21 cellular contexts compared by ENCODE assay signal in genomic region chr3:40099875-40100274, GRCh38.
DNase-seq lines count a peak whose midpoint lies in the region; ATAC-seq, FAIRE-seq and TF ChIP-seq lines count a peak whose summit lies in the region.
"Had no signal": no experiment of that assay in that cellular context is flagged by ENCODE, and none has a peak within 500 bp of the region (broad histone marks: within the 10 kb centered on the region; RNA-seq: fewer than 3 reads in every experiment).

No MANE protein-coding gene starts in this region.

- DNase-seq in HepG2 (ENCODE audit: low spot score) = no peak
- peak; percentile 34 for DNase-seq in esophagus muscularis mucosa (ENCODE audit: extremely low spot score)
- peak; percentile 13 for DNase-seq in occipital lobe (lab: John Stamatoyannopoulos, UW)
- DNase-seq in GM13976 (ENCODE audit: low spot score) = no peak
- no peak for DNase-seq in DMS53 (lab: John Stamatoyannopoulos, UW)
- DNase-seq: AML-193; CD4-positive, alpha-beta memory T cell; DMS153; DMS79 treated with DMSO at 0.1 percent for 48 hours; HCEC 1CT; KBM-7 had no signal

- H3K4me3 ChIP-seq in liver (ENCODE audit: low read depth in 1 of 3, low read length in 3 of 3) (no peak overlapping the region), HepG2 (replicated peaks in 1 of 3; ENCODE audit: insufficient read depth in 1 of 3, low read depth in 2 of 3, low read length in 3 of 3) (no peak overlapping the region), esophagus muscularis mucosa (no peak overlapping the region)
- H3K4me3 ChIP-seq: A549, BLaER1, GM12878, GM23338 had no signal

- intact Hi-C loops in HepG2 (cut with micrococcal nuclease; ENCODE audit: unreplicated experiment) (no loop called here), esophagus muscularis mucosa (cut with DNase I) (no loop called here)

- H3K9me3 ChIP-seq in liver (ENCODE audit: control insufficient read depth in 4 of 4, low read length in 3 of 4) = no peaks in the 10 kb centered on the region
- no peaks in the 10 kb centered on the region for H3K9me3 ChIP-seq in HepG2 (ENCODE audit: low read length)
- peaks cover 0 to 21% (median 13%) of the 10 kb centered on the region in 4 donors for H3K9me3 ChIP-seq in esophagus muscularis mucosa
- H3K9me3 ChIP-seq: A549, BLaER1 had no signal

- TF ChIP-seq EP300 in HepG2 (IDR thresholded peaks at IDR 0.05; ENCODE audit: low read depth in 2 of 2, low read length in 2 of 2) (no peak), HepG2 (CRISPR knock-in tag; IDR thresholded peaks at IDR 0.05; ENCODE audit: borderline replicate concordance) (no peak), esophagus muscularis mucosa (IDR thresholded peaks at IDR 0.05) (no peak)

- POLR2A ChIA-PET in HepG2 (lab: Yijun Ruan, JAX) = no interaction called here

- CTCF ChIA-PET in HepG2 (lab: Yijun Ruan, JAX; ENCODE audit: low intra/inter-chr PET ratio, low total read pairs) = no interaction called here

- H2AFZ ChIP-seq in HepG2 (ENCODE audit: low read length) = no peak overlapping the region
- H2AFZ ChIP-seq: GM23338 had no signal

- FAIRE-seq in HepG2 (lab: Jason Lieb, UNC) = no peak
- FAIRE-seq: A549, GM12878, GM19239, H54, HTR-8/SVneo had no signal

- TF ChIP-seq RAD21 in liver (IDR thresholded peaks at IDR 0.05) (no peak), HepG2 (CRISPR knock-in tag; IDR thresholded peaks at IDR 0.05) (no peak)

- H3K9ac ChIP-seq in liver (ENCODE audit: low read depth in 1 of 2, low read length in 2 of 2) = no peak overlapping the region
- no peak overlapping the region for H3K9ac ChIP-seq in HepG2 (ENCODE audit: insufficient read depth, low read depth, low read length)
- H3K9ac ChIP-seq: BLaER1 had no signal

- 46% methylated on average over 7 of the region's 7 CpGs for WGBS in liver
- whole genome bisulfite sequencing in HepG2 (ENCODE audit: low lambda C conversion rate) = 59% methylated on average over 7 of the region's 7 CpGs
- WGBS in esophagus muscularis mucosa = 83% methylated on average over 7 of the region's 7 CpGs

- no peak overlapping the region for H3K4me2 ChIP-seq in HepG2 (ENCODE audit: low read depth, low read length)
- H3K4me2 ChIP-seq: A549, BLaER1, GM23338 had no signal

- H3K4me1 ChIP-seq in liver (ENCODE audit: control insufficient read depth in 4 of 4, insufficient read depth in 4 of 4, low read length in 3 of 4) (peaks cover 3 to 22% (median 5%) of the 10 kb centered on the region in 4 donors), HepG2 (ENCODE audit: insufficient read depth, low read length) (no peaks in the 10 kb centered on the region), esophagus muscularis mucosa (no peaks in the 10 kb centered on the region)
- H3K4me1 ChIP-seq: A549, BLaER1 had no signal

- in situ Hi-C loops in HepG2 (cut with HindIII; ENCODE audit: extremely low pct_ligation_motif_present, low pct_unique_long_range_greater_than_20kb) (no loop called here), GM13976 (cut with MboI; ENCODE audit: low sequenced_read_pairs, unreplicated experiment) (no loop called here)

- no TSS peak for BruUV-seq in HepG2 (replicated peaks; lab: Mats Ljungman, UMichigan)

- H3K27me3 ChIP-seq in liver (ENCODE audit: control insufficient read depth in 4 of 4, insufficient read depth in 4 of 4, low read length in 3 of 4) (no peaks in the 10 kb centered on the region), HepG2 (ENCODE audit: control insufficient read depth in 1 of 2, insufficient read depth in 2 of 2, low read length in 2 of 2) (no peaks in the 10 kb centered on the region; a peak in 1 of 5 replicates), esophagus muscularis mucosa (no peaks in the 10 kb centered on the region)
- H3K27me3 ChIP-seq: BLaER1 had no signal

- no peaks in the 10 kb centered on the region for H3K79me2 ChIP-seq in HepG2 (ENCODE audit: insufficient read depth, low read length)

- ATAC-seq in HepG2 (no peak), GM21723 (IDR thresholded peaks at IDR 0.05; ENCODE audit: unreplicated experiment) (no peak)
- ATAC-seq: A549, GM12878, GM23338 had no signal

- TF ChIP-seq CTCF in liver (IDR thresholded peaks at IDR 0.05; ENCODE audit: low read depth, low read length, missing input control) = no peak
- no peak for TF ChIP-seq CTCF in HepG2 (CRISPR knock-in tag; IDR thresholded peaks at IDR 0.05)
- TF ChIP-seq CTCF in esophagus muscularis mucosa (IDR thresholded peaks at IDR 0.05) = no peak
- no peak for TF ChIP-seq CTCF in GM13976 (IDR thresholded peaks at IDR 0.05; ENCODE audit: borderline replicate concordance, control extremely low read depth, extremely low read depth, insufficient read depth, missing control alignments)

- no peak for TF ChIP-seq POLR2A in HepG2 (IDR thresholded peaks at IDR 0.05; ENCODE audit: insufficient read depth in 1 of 2, low read depth in 2 of 2, low read length in 2 of 2)
- TF ChIP-seq POLR2A in esophagus muscularis mucosa (IDR thresholded peaks at IDR 0.05; ENCODE audit: low read depth) = no peak

- no peaks in the 10 kb centered on the region for H4K20me1 ChIP-seq in HepG2 (ENCODE audit: insufficient read depth, low read length)
- H4K20me1 ChIP-seq: BLaER1 had no signal

- H3K36me3 ChIP-seq in liver (ENCODE audit: control insufficient read depth in 4 of 4, insufficient read depth in 3 of 4, low read depth in 1 of 4, low read length in 3 of 4) = peaks cover 0 to 2% (median 0%) of the 10 kb centered on the region in 4 donors
- no peaks in the 10 kb centered on the region for H3K36me3 ChIP-seq in HepG2 (replicated peaks in 1 of 2; ENCODE audit: control insufficient read depth in 1 of 2, insufficient read depth in 2 of 2, low read length in 2 of 2)
- no peaks in the 10 kb centered on the region for H3K36me3 ChIP-seq in esophagus muscularis mucosa
- H3K36me3 ChIP-seq: BLaER1 had no signal

- H3K27ac ChIP-seq in liver (ENCODE audit: low read depth in 1 of 2, low read length in 2 of 2) = no peak overlapping the region
- H3K27ac ChIP-seq in HepG2 (ENCODE audit: extremely low read length, insufficient read depth, low read length) = no peak overlapping the region
- no peak overlapping the region for H3K27ac ChIP-seq in esophagus muscularis mucosa (replicated peaks in 1 of 4)
- H3K27ac ChIP-seq: 22Rv1, A549, BLaER1 had no signal

TF ChIP-seq in liver, 16 proteins besides CTCF, POLR2A, EP300 and RAD21 (continues in another document):
- peak in 1 of 2 donors; percentile 41 for TF ChIP-seq RXRA (IDR thresholded peaks at IDR 0.05)
- TF ChIP-seq, protein P1, sequence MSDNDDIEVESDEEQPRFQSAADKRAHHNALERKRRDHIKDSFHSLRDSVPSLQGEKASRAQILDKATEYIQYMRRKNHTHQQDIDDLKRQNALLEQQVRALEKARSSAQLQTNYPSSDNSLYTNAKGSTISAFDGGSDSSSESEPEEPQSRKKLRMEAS (IDR thresholded peaks at IDR 0.05) = peak; percentile 29
- peak; percentile 13 for TF ChIP-seq REST (IDR thresholded peaks at IDR 0.05)

TF ChIP-seq in HepG2, 621 proteins besides CTCF, POLR2A, EP300 and RAD21:
- TF ChIP-seq ARHGAP35 (CRISPR knock-in tag; IDR thresholded peaks at IDR 0.05; ENCODE audit: borderline replicate concordance) (no peak), REPIN1 (CRISPR knock-in tag; IDR thresholded peaks at IDR 0.05; ENCODE audit: borderline replicate concordance, low read depth) (no peak)

Comparison
In these comparisons a context has a peak if more than half of its experiments do, and no peak if none do; other contexts are left out.
1. DNase-seq: peak in esophagus muscularis mucosa (single experiment) and occipital lobe (single experiment); none in HepG2 (single experiment), GM13976 (single experiment) and DMS53 (single experiment).